Comparison of ENCODE assay signal across 9 cellular contexts in the genomic region with DNA sequence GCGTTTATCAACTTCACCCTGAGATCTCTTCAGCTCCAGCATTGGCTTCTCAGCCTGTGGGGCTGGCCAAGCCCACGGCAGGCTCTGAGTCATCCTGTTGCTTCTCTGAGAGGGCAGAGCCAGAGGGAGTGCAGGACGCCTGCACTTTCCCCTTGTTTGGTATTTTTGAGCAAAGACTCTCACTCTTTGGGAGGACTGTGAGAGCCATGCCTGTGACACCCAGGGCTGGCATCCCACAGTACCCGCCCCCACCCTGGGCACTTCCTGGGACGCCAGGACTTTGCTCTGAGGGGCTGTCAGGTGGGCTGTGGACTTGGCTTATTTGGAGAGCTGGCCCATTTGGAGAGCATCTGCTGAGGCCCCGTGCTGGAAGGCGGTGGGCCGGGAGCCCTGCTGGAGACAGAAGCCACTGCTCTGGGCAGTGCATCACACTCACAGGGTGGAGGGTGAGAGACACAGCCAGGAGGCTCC. TPM values are rescaled to one million over a fixed set of nuclear protein-coding genes. Genes with fewer than 3 reads are reported as not detected.
DNase-seq lines count a peak whose midpoint lies in the region; ATAC-seq, FAIRE-seq and TF ChIP-seq lines count a peak whose summit lies in the region.
"Had no signal": no experiment of that assay in that cellular context is flagged by ENCODE, and none has a peak within 500 bp of the region (broad histone marks: within the 10 kb centered on the region; RNA-seq: fewer than 3 reads in every experiment).

No MANE protein-coding gene starts in this region.

- intact Hi-C loops in lower leg skin (cut with DNase I; ENCODE audit: low total_unique reads), result no loop called here

- 20 to 27% methylated on average over 5 to 6 of the region's 8 CpGs for WGBS in lower leg skin, 2 donors

- no peak overlapping the region for H3K4me3 ChIP-seq in bronchial epithelial cell (ENCODE audit: low read depth, low read length)
- H3K4me3 ChIP-seq in lower leg skin (ENCODE audit: low read depth, poor library complexity, severe bottlenecking), result no peak overlapping the region

- TF ChIP-seq CTCF in bronchial epithelial cell (IDR thresholded peaks at IDR 0.05; ENCODE audit: insufficient read depth, low read length, severe bottlenecking) (no peak), lower leg skin (IDR thresholded peaks at IDR 0.05) (no peak)

- no peak for TF ChIP-seq POLR2A in lower leg skin (IDR thresholded peaks at IDR 0.05)

- ATAC-seq in GM18517 (IDR thresholded peaks at IDR 0.05; ENCODE audit: unreplicated experiment), result no peak

- DNase-seq in HK-2 (ENCODE audit: unreplicated experiment), result peak; percentile 36
- peak; percentile 81 for DNase-seq in bronchial epithelial cell (ENCODE audit: low read depth)
- peak; percentile 49 to 86 for DNase-seq in lower leg skin (ENCODE audit: low spot score in 2 of 2)
- DNase-seq in ureter (ENCODE audit: low spot score), result peak; percentile 58
- DNase-seq in NCI-H1436 (lab: John Stamatoyannopoulos, UW), result no peak
- DNase-seq in activated CD4-positive, alpha-beta T cell treated with anti-CD3 and anti-CD28 coated beads, Interleukin-2, amount 50 U/mL, for 4 hours, result no peak
- DNase-seq: NCI-H1930, T-helper 9 cell had no signal

- FAIRE-seq in bronchial epithelial cell (lab: Jason Lieb, UNC), result no peak

- peaks cover 2% of the 10 kb centered on the region for H3K36me3 ChIP-seq in bronchial epithelial cell (ENCODE audit: control insufficient read depth, insufficient read depth, low read length)

- no peaks in the 10 kb centered on the region for H3K27me3 ChIP-seq in bronchial epithelial cell (ENCODE audit: control insufficient read depth, insufficient read depth, low read length)

RNA-seq across cellular contexts. Expression of a gene that starts 37.4 kb away (rescaled TPM):
- total RNA-seq in bronchial epithelial cell, result 10.5 and 15.3 TPM in 2 replicates
- 10 to 100 TPM in 3 of 4 donors, 1 to 10 TPM in 1; 9.5 to 22.2 (median 17.2) TPM for total RNA-seq in lower leg skin
- 19.2 TPM for total RNA-seq in ureter

Comparison
In these comparisons a context has a peak if more than half of its experiments do, and no peak if none do; other contexts are left out.
1. DNase-seq: peak in HK-2 (single experiment), bronchial epithelial cell (single experiment), lower leg skin (2 of 2) and ureter (single experiment); none in NCI-H1436 (single experiment) and activated CD4-positive, alpha-beta T cell treated with anti-CD3 and anti-CD28 coated beads, Interleukin-2, amount 50 U/mL, for 4 hours (0 of 2).